ENCODE assay signal across 23 cellular contexts in genomic region chr4:153018716-153019115, GRCh38.
"Had no signal": no experiment of that assay in that cellular context is flagged by ENCODE, and none has a peak within 500 bp of the region (broad histone marks: within the 10 kb centered on the region; RNA-seq: fewer than 3 reads in every experiment).

No MANE protein-coding gene starts in this region.

- H3K4me3 Mint-ChIP-seq: activated B cell treated with CpG ODN at 0.5 μM for 24 hours; activated CD4-positive, alpha-beta memory T cell treated with anti-CD3 and anti-CD28 coated beads, Interleukin-2, amount 10 ng/mL, durations not matched to agents 7 days and 5 days; activated CD8-positive, alpha-beta memory T cell treated with anti-CD3 and anti-CD28 coated beads, Interleukin-2, amount 10 ng/mL, durations not matched to agents 7 days and 5 days; activated naive CD8-positive, alpha-beta T cell treated with anti-CD3 and anti-CD28 coated beads, Interleukin-2, amount 10 ng/mL, durations not matched to agents 7 days and 5 days; stimulated activated naive CD8-positive, alpha-beta T cell treated with anti-CD3 and anti-CD28 coated beads, Interleukin-15, amount 100 ng/mL, for 72 hours had no signal

- H3K4me2 ChIP-seq: smooth muscle cell had no signal

- H3K27ac ChIP-seq: dorsolateral prefrontal cortex, ovary, right lobe of liver, suprapubic skin, transverse colon, uterus had no signal

- H3K36me3 Mint-ChIP-seq: activated CD8-positive, alpha-beta memory T cell treated with anti-CD3 and anti-CD28 coated beads, Interleukin-2, amount 10 ng/mL, durations not matched to agents 7 days and 5 days; activated naive CD8-positive, alpha-beta T cell treated with anti-CD3 and anti-CD28 coated beads, Interleukin-2, amount 10 ng/mL, durations not matched to agents 7 days and 5 days; naive thymus-derived CD8-positive, alpha-beta T cell had no signal

- H3K27ac Mint-ChIP-seq: activated B cell treated with CpG ODN at 0.5 μM for 24 hours; activated CD4-positive, alpha-beta memory T cell treated with anti-CD3 and anti-CD28 coated beads, Interleukin-2, amount 10 ng/mL, durations not matched to agents 7 days and 5 days; activated CD8-positive, alpha-beta memory T cell treated with anti-CD3 and anti-CD28 coated beads, Interleukin-2, amount 10 ng/mL, durations not matched to agents 7 days and 5 days; activated naive CD8-positive, alpha-beta T cell treated with anti-CD3 and anti-CD28 coated beads, Interleukin-2, amount 10 ng/mL, durations not matched to agents 7 days and 5 days; activated T-helper 2 cell treated with anti-CD3 and anti-CD28 coated beads, Interferon-gamma antibody, Interleukin-2, Interleukin-4, amounts not matched to agents 10 μg/mL and 5 μg/mL and 100 μg/mL, durations not matched to agents 14 hours and 24 hours and 36 hours; naive thymus-derived CD8-positive, alpha-beta T cell; stimulated activated naive CD8-positive, alpha-beta T cell treated with anti-CD3 and anti-CD28 coated beads, Interleukin-15, amount 100 ng/mL, for 72 hours had no signal

- DNase-seq: activated B cell treated with CpG ODN at 0.5 μM for 24 hours; activated CD4-positive, alpha-beta memory T cell treated with anti-CD3 and anti-CD28 coated beads, Interleukin-2, amount 10 ng/mL, durations not matched to agents 7 days and 5 days; activated CD4-positive, alpha-beta T cell treated with anti-CD3 and anti-CD28 coated beads for 4 hours; activated CD8-positive, alpha-beta memory T cell treated with anti-CD3 and anti-CD28 coated beads, Interleukin-2, amount 10 ng/mL, durations not matched to agents 7 days and 5 days; activated naive CD4-positive, alpha-beta T cell treated with Interleukin-2 at 50 U/mL for 16 hours; activated naive CD8-positive, alpha-beta T cell treated with anti-CD3 and anti-CD28 coated beads, Interleukin-2, amount 10 ng/mL, durations not matched to agents 7 days and 5 days; amygdala; caudate nucleus; dorsolateral prefrontal cortex; foreskin fibroblast; hippocampal formation; left cardiac atrium; mesendoderm; naive thymus-derived CD8-positive, alpha-beta T cell; ovary; right lobe of liver; stimulated activated CD4-positive, alpha-beta T cell treated with anti-CD3 and anti-CD28 coated beads, Interleukin-4, amount 100 ng/mL, for 1 hour; stimulated activated naive CD8-positive, alpha-beta T cell treated with anti-CD3 and anti-CD28 coated beads, Interleukin-15, amount 100 ng/mL, for 72 hours; transverse colon; uterus had no signal

- H3K4me1 ChIP-seq: right lobe of liver, uterus had no signal

- H3K27me3 Mint-ChIP-seq: activated B cell treated with CpG ODN at 0.5 μM for 24 hours; stimulated activated naive CD8-positive, alpha-beta T cell treated with anti-CD3 and anti-CD28 coated beads, Interleukin-15, amount 100 ng/mL, for 72 hours had no signal

- H3K27me3 ChIP-seq: ovary, right lobe of liver, suprapubic skin, transverse colon, uterus had no signal

- H3K4me1 Mint-ChIP-seq: activated CD4-positive, alpha-beta memory T cell treated with anti-CD3 and anti-CD28 coated beads, Interleukin-2, amount 10 ng/mL, durations not matched to agents 7 days and 5 days; activated CD8-positive, alpha-beta memory T cell treated with anti-CD3 and anti-CD28 coated beads, Interleukin-2, amount 10 ng/mL, durations not matched to agents 7 days and 5 days; stimulated activated naive CD8-positive, alpha-beta T cell treated with anti-CD3 and anti-CD28 coated beads, Interleukin-15, amount 100 ng/mL, for 72 hours had no signal

- H3K4me3 ChIP-seq: dorsolateral prefrontal cortex, ovary, right lobe of liver, smooth muscle cell, suprapubic skin, transverse colon, uterus had no signal

- H3K9me3 ChIP-seq: ovary, right lobe of liver, suprapubic skin, transverse colon, uterus had no signal

- H3K9me3 Mint-ChIP-seq: activated CD4-positive, alpha-beta memory T cell treated with anti-CD3 and anti-CD28 coated beads, Interleukin-2, amount 10 ng/mL, durations not matched to agents 7 days and 5 days; activated naive CD8-positive, alpha-beta T cell treated with anti-CD3 and anti-CD28 coated beads, Interleukin-2, amount 10 ng/mL, durations not matched to agents 7 days and 5 days; activated T-helper 2 cell treated with anti-CD3 and anti-CD28 coated beads, Interferon-gamma antibody, Interleukin-2, Interleukin-4, amounts not matched to agents 10 μg/mL and 5 μg/mL and 100 μg/mL, durations not matched to agents 14 hours and 24 hours and 36 hours; naive thymus-derived CD8-positive, alpha-beta T cell had no signal

- H3K36me3 ChIP-seq: ovary, right lobe of liver, suprapubic skin, transverse colon, uterus had no signal
